Comparison of ENCODE assay signal across 14 cellular contexts in the genomic region with DNA sequence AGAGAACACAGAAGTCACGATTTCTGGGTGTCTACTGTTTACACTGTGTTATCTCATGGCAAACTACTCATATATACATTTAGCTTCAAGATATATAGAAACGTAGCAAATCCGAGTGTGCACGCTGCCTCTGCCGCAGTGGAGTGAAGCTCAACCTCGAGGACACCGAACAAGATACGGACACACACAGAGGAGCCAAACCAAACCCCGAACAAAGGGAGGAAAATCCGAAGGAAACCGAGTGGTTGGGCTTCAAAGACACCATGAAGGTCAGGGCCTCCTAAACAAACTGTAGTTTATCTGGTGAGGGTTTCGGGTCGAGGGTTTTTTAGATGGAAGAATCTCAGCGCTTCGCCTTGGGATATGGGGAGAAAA. TPM values are rescaled to one million over a fixed set of nuclear protein-coding genes. Genes with fewer than 3 reads are reported as not detected.
DNase-seq lines count a peak whose midpoint lies in the region; ATAC-seq and TF ChIP-seq lines count a peak whose summit lies in the region.
"Had no signal": no experiment of that assay in that cellular context is flagged by ENCODE, and none has a peak within 500 bp of the region (broad histone marks: within the 10 kb centered on the region; RNA-seq: fewer than 3 reads in every experiment).

No MANE protein-coding gene starts in this region.

- H3K4me1 ChIP-seq in adipocyte (ENCODE audit: control insufficient read depth, insufficient read depth, low read length) (peaks cover 26% of the 10 kb centered on the region), lower lobe of right lung (peaks cover 7% of the 10 kb centered on the region), stomach smooth muscle (ENCODE audit: control insufficient read depth, insufficient read depth, low read length) (peaks cover 58% of the 10 kb centered on the region)

- H3K9ac ChIP-seq in adipocyte (ENCODE audit: low read length): peak overlapping the region; percentile 76
- H3K9ac ChIP-seq in stomach smooth muscle (ENCODE audit: low read length in 2 of 2): no peak overlapping the region

- H3K9me3 ChIP-seq in adipocyte (ENCODE audit: control insufficient read depth, low read length) (no peaks in the 10 kb centered on the region), lower lobe of right lung (no peaks in the 10 kb centered on the region), stomach smooth muscle (ENCODE audit: control insufficient read depth in 2 of 2, low read length in 2 of 2) (no peaks in the 10 kb centered on the region)
- H3K9me3 ChIP-seq: suprapubic skin had no signal

- H3K36me3 Mint-ChIP-seq in activated naive CD4-positive, alpha-beta T cell treated with anti-CD3 and anti-CD28 coated beads for 36 hours (ENCODE audit: low read depth): peaks cover 5% of the 10 kb centered on the region
- H3K36me3 Mint-ChIP-seq: activated CD8-positive, alpha-beta memory T cell treated with anti-CD3 and anti-CD28 coated beads, Interleukin-2, amount 10 ng/mL, durations not matched to agents 7 days and 5 days had no signal

- no peaks in the 10 kb centered on the region for H3K9me3 Mint-ChIP-seq in activated naive CD4-positive, alpha-beta T cell treated with anti-CD3 and anti-CD28 coated beads for 36 hours

- H3K27me3 Mint-ChIP-seq in activated naive CD4-positive, alpha-beta T cell treated with anti-CD3 and anti-CD28 coated beads for 36 hours (ENCODE audit: low read depth): no peaks in the 10 kb centered on the region

- TF ChIP-seq CTCF in lower lobe of right lung (IDR thresholded peaks at IDR 0.05): no peak

- no peak for DNase-seq in activated naive CD4-positive, alpha-beta T cell treated with anti-CD3 and anti-CD28 coated beads for 36 hours
- DNase-seq in activated naive CD4-positive, alpha-beta T cell (lab: John Stamatoyannopoulos, UW): no peak
- DNase-seq in adipocyte (ENCODE audit: low read depth) (no peak), lower lobe of right lung (no peak), NCI-H1436 treated with DMSO at 0.1 percent for 48 hours (lab: John Stamatoyannopoulos, UW) (no peak), posterior vena cava (ENCODE audit: low spot score) (no peak)
- no peak for DNase-seq in activated CD4-positive, alpha-beta T cell treated with anti-CD3 and anti-CD28 coated beads, Interleukin-2, amount 50 U/mL, for 1 hour
- DNase-seq: activated CD8-positive, alpha-beta memory T cell treated with anti-CD3 and anti-CD28 coated beads, Interleukin-2, amount 10 ng/mL, durations not matched to agents 7 days and 5 days; amniotic stem cell; NCI-H1048; small intestine had no signal

- CTCF ChIA-PET in activated naive CD4-positive, alpha-beta T cell treated with anti-CD3 and anti-CD28 coated beads for 36 hours (lab: Charles Lee): interaction anchor here (1.5 to 4.4 kb wide), 2 partner anchors 338 to 373 kb away, joined by 5 to 40 read pairs; no protein-coding TSS in a partner anchor

- peak overlapping the region; percentile 35 for H3K27ac Mint-ChIP-seq in activated naive CD4-positive, alpha-beta T cell treated with anti-CD3 and anti-CD28 coated beads for 36 hours
- H3K27ac Mint-ChIP-seq: activated CD8-positive, alpha-beta memory T cell treated with anti-CD3 and anti-CD28 coated beads, Interleukin-2, amount 10 ng/mL, durations not matched to agents 7 days and 5 days had no signal

- no peak overlapping the region for H3K4me3 ChIP-seq in adipocyte (ENCODE audit: low read length)
- no peak overlapping the region for H3K4me3 ChIP-seq in lower lobe of right lung
- no peak overlapping the region for H3K4me3 ChIP-seq in stomach smooth muscle (ENCODE audit: low read length in 2 of 2)
- H3K4me3 ChIP-seq: suprapubic skin had no signal

- no peak overlapping the region for H3K4me3 Mint-ChIP-seq in activated naive CD4-positive, alpha-beta T cell treated with anti-CD3 and anti-CD28 coated beads for 36 hours
- H3K4me3 Mint-ChIP-seq: activated CD8-positive, alpha-beta memory T cell treated with anti-CD3 and anti-CD28 coated beads, Interleukin-2, amount 10 ng/mL, durations not matched to agents 7 days and 5 days had no signal

- intact Hi-C loops in activated naive CD4-positive, alpha-beta T cell treated with anti-CD3 and anti-CD28 coated beads for 36 hours (cut with micrococcal nuclease): no loop called here
- intact Hi-C loops in lower lobe of right lung (cut with DNase I) (no loop called here), posterior vena cava (cut with DNase I) (no loop called here)

- H3K4me1 Mint-ChIP-seq in activated naive CD4-positive, alpha-beta T cell treated with anti-CD3 and anti-CD28 coated beads for 36 hours (ENCODE audit: low read depth): peaks cover 4% of the 10 kb centered on the region
- H3K4me1 Mint-ChIP-seq: activated CD8-positive, alpha-beta memory T cell treated with anti-CD3 and anti-CD28 coated beads, Interleukin-2, amount 10 ng/mL, durations not matched to agents 7 days and 5 days had no signal

- no peak for ATAC-seq in lower lobe of right lung
- ATAC-seq: activated CD8-positive, alpha-beta memory T cell treated with anti-CD3 and anti-CD28 coated beads, Interleukin-2, amount 10 ng/mL, durations not matched to agents 7 days and 5 days had no signal

- H3K27me3 ChIP-seq in adipocyte (replicated peaks; ENCODE audit: control insufficient read depth, insufficient read depth, low read length) (no peaks in the 10 kb centered on the region), lower lobe of right lung (ENCODE audit: low read depth) (no peaks in the 10 kb centered on the region), stomach smooth muscle (ENCODE audit: control insufficient read depth in 1 of 2, insufficient read depth in 2 of 2, low read length in 2 of 2) (no peaks in the 10 kb centered on the region)
- H3K27me3 ChIP-seq: foreskin keratinocyte, suprapubic skin had no signal

- H3K36me3 ChIP-seq in adipocyte (ENCODE audit: control insufficient read depth, insufficient read depth, low read length, severe bottlenecking) (peaks cover 55% of the 10 kb centered on the region), lower lobe of right lung (peaks cover 52% of the 10 kb centered on the region), stomach smooth muscle (ENCODE audit: control insufficient read depth in 2 of 2, insufficient read depth in 2 of 2, low read length in 2 of 2) (peaks cover 30 to 37% of the 10 kb centered on the region in 2 donors)

- H3K27ac ChIP-seq in lower lobe of right lung: peak overlapping the region; percentile 53
- H3K27ac ChIP-seq in stomach smooth muscle (ENCODE audit: low read length): peak overlapping the region; percentile 73
- H3K27ac ChIP-seq: foreskin keratinocyte, suprapubic skin had no signal

RNA-seq across cellular contexts. Expression of gene SLC45A1, which starts 34.5 kb away (rescaled TPM):
- under 1 TPM; 0.52 to 0.74 TPM for total RNA-seq in activated naive CD4-positive, alpha-beta T cell treated with anti-CD3 and anti-CD28 coated beads for 36 hours
- total RNA-seq in lower lobe of right lung (0.92 TPM), posterior vena cava (1 to 10 TPM; 3.6 to 5.6 TPM)
